1 cellular context compared by ENCODE assay signal in genomic region chr12:992647-993046, GRCh38.
TF ChIP-seq lines count a peak whose summit lies in the region.

No MANE protein-coding gene starts in this region.

TF ChIP-seq in IMR-90, 13 proteins besides CTCF, POLR2A, EP300 and RAD21:
- TF ChIP-seq, protein P1, sequence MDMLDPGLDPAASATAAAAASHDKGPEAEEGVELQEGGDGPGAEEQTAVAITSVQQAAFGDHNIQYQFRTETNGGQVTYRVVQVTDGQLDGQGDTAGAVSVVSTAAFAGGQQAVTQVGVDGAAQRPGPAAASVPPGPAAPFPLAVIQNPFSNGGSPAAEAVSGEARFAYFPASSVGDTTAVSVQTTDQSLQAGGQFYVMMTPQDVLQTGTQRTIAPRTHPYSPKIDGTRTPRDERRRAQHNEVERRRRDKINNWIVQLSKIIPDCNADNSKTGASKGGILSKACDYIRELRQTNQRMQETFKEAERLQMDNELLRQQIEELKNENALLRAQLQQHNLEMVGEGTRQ (IDR thresholded peaks at IDR 0.05; ENCODE audit: low read depth, low read length), result no peak
- TF ChIP-seq, protein P2, sequence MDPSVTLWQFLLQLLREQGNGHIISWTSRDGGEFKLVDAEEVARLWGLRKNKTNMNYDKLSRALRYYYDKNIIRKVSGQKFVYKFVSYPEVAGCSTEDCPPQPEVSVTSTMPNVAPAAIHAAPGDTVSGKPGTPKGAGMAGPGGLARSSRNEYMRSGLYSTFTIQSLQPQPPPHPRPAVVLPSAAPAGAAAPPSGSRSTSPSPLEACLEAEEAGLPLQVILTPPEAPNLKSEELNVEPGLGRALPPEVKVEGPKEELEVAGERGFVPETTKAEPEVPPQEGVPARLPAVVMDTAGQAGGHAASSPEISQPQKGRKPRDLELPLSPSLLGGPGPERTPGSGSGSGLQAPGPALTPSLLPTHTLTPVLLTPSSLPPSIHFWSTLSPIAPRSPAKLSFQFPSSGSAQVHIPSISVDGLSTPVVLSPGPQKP (IDR thresholded peaks at IDR 0.05; ENCODE audit: borderline replicate concordance, low read depth, low read length), result no peak
- no peak for TF ChIP-seq SMC3 (IDR thresholded peaks at IDR 0.05; ENCODE audit: low read depth, low read length)
- TF ChIP-seq CHD1 (IDR thresholded peaks at IDR 0.05; ENCODE audit: low read depth, low read length), result no peak
- TF ChIP-seq FOS (IDR thresholded peaks at IDR 0.05; ENCODE audit: low read depth, low read length), result no peak
- TF ChIP-seq MAZ (IDR thresholded peaks at IDR 0.05; ENCODE audit: borderline replicate concordance, low read depth, low read length), result no peak
- no peak for TF ChIP-seq NFE2L2 (IDR thresholded peaks at IDR 0.05; ENCODE audit: low read depth, low read length)
- no peak for TF ChIP-seq RFX5 (IDR thresholded peaks at IDR 0.05; ENCODE audit: low read depth, low read length)
- no peak for TF ChIP-seq RCOR1 (IDR thresholded peaks at IDR 0.05; ENCODE audit: insufficient replicate concordance, low read length)
- TF ChIP-seq CEBPB (IDR thresholded peaks at IDR 0.05; ENCODE audit: low read depth, low read length), result no peak
- TF ChIP-seq MXI1 (IDR thresholded peaks at IDR 0.05; ENCODE audit: borderline replicate concordance, low read depth, low read length), result no peak
- TF ChIP-seq BHLHE40 (IDR thresholded peaks at IDR 0.05; ENCODE audit: low read depth, low read length), result no peak
- TF ChIP-seq MAFK (IDR thresholded peaks at IDR 0.05; ENCODE audit: low read depth, low read length), result no peak
